24 cellular contexts compared by ENCODE assay signal in genomic region chr2:2709091-2709770, GRCh38.
"Had no signal": no experiment of that assay in that cellular context is flagged by ENCODE, and none has a peak within 500 bp of the region (broad histone marks: within the 10 kb centered on the region; RNA-seq: fewer than 3 reads in every experiment).

No MANE protein-coding gene starts in this region.

- H3K9me3 Mint-ChIP-seq: mesothelial cell of epicardium; natural killer cell; nephron progenitor cell; stimulated activated naive CD8-positive, alpha-beta T cell treated with anti-CD3 and anti-CD28 coated beads, Interleukin-15, Interleukin-2, amounts not matched to agents 100 ng/mL and 50 ng/mL, for 24 hours; type B pancreatic cell had no signal

- H3K4me3 ChIP-seq: hepatocyte, left ventricle myocardium inferior, lung, ovary, right atrium auricular region, skin epidermis, suprapubic skin, tibial nerve, uterus had no signal

- H3K4me2 ChIP-seq: hepatocyte had no signal

- H3K36me3 ChIP-seq: left ventricle myocardium inferior, ovary, right atrium auricular region, suprapubic skin, tibial nerve, uterus had no signal

- H3K9me3 ChIP-seq: left ventricle myocardium inferior, ovary, right atrium auricular region, suprapubic skin, tibial nerve, uterus had no signal

- H3K4me1 ChIP-seq: left ventricle myocardium inferior, right atrium auricular region, suprapubic skin, tibial nerve, uterus had no signal

- H3K27me3 ChIP-seq: hepatocyte, ovary, right atrium auricular region, tibial nerve, uterus had no signal

- H3K27ac Mint-ChIP-seq: mesothelial cell of epicardium; natural killer cell; nephron progenitor cell; progenitor cell of endocrine pancreas; stimulated activated naive CD8-positive, alpha-beta T cell treated with anti-CD3 and anti-CD28 coated beads, Interleukin-15, Interleukin-2, amounts not matched to agents 100 ng/mL and 50 ng/mL, for 24 hours; type B pancreatic cell had no signal

- ATAC-seq: natural killer cell, sciatic nerve had no signal

- H3K79me2 ChIP-seq: hepatocyte had no signal

- H2AFZ ChIP-seq: hepatocyte had no signal

- H3K36me3 Mint-ChIP-seq: mesothelial cell of epicardium, naive B cell, natural killer cell, type B pancreatic cell had no signal

- H3K4me3 Mint-ChIP-seq: mesothelial cell of epicardium; naive B cell; natural killer cell; nephron progenitor cell; stimulated activated naive CD8-positive, alpha-beta T cell treated with anti-CD3 and anti-CD28 coated beads, Interleukin-15, Interleukin-2, amounts not matched to agents 100 ng/mL and 50 ng/mL, for 24 hours; type B pancreatic cell had no signal

- H3K27ac ChIP-seq: hepatocyte, left ventricle myocardium inferior, ovary, right atrium auricular region, skin epidermis, suprapubic skin, tibial nerve, uterus had no signal

- DNase-seq: islet precursor cell; left ventricle myocardium inferior; mesendoderm; naive B cell; natural killer cell; nephron progenitor cell; stimulated activated CD4-positive, alpha-beta T cell treated with anti-CD3 and anti-CD28 coated beads, Interleukin-12 subunit alpha, Interleukin-12 subunit beta, amount 100 ng/mL, for 4 hours; stimulated activated CD4-positive, alpha-beta T cell treated with anti-CD3 and anti-CD28 coated beads, Interleukin-15, amount 100 ng/mL, for 24 hours; stimulated activated CD4-positive, alpha-beta T cell treated with anti-CD3 and anti-CD28 coated beads, Interleukin-2, amount 100 ng/mL, for 24 hours; stimulated activated CD4-positive, alpha-beta T cell treated with anti-CD3 and anti-CD28 coated beads, Interleukin-4, amount 100 ng/mL, for 1 hour; stimulated activated naive CD4-positive, alpha-beta T cell; uterus had no signal

- H3K27me3 Mint-ChIP-seq: stimulated activated naive CD8-positive, alpha-beta T cell treated with anti-CD3 and anti-CD28 coated beads, Interleukin-15, Interleukin-2, amounts not matched to agents 100 ng/mL and 50 ng/mL, for 24 hours had no signal

- H3K4me1 Mint-ChIP-seq: mesothelial cell of epicardium, natural killer cell had no signal
